ENCODE assay signal across 20 cellular contexts in genomic region chr16:17228048-17228707, GRCh38.
DNase-seq lines count a peak whose midpoint lies in the region; ATAC-seq, FAIRE-seq and TF ChIP-seq lines count a peak whose summit lies in the region.
"Had no signal": no experiment of that assay in that cellular context is flagged by ENCODE, and none has a peak within 500 bp of the region (broad histone marks: within the 10 kb centered on the region; RNA-seq: fewer than 3 reads in every experiment).

No MANE protein-coding gene starts in this region.

- no peak for TF ChIP-seq POLR2A in GM12892 (IDR thresholded peaks at IDR 0.05; ENCODE audit: low read depth, low read length)

- H3K4me1 ChIP-seq in RWPE2 (ENCODE audit: insufficient read depth, poor library complexity, severe bottlenecking) (peaks cover 13% of the 10 kb centered on the region), endodermal cell (ENCODE audit: control insufficient read depth, insufficient read depth, low read length) (no peaks in the 10 kb centered on the region)
- H3K4me1 ChIP-seq in effector memory CD4-positive, alpha-beta T cell (ENCODE audit: control insufficient read depth, insufficient read depth, low read length, poor library complexity, severe bottlenecking): no peaks in the 10 kb centered on the region

- DNase-seq in activated CD4-positive, alpha-beta T cell treated with anti-CD3 and anti-CD28 coated beads, Interleukin-2, amount 10 ng/mL, durations not matched to agents 24 days and 14 days: peak; percentile 41
- DNase-seq in activated CD4-positive, alpha-beta T cell treated with anti-CD3 and anti-CD28 coated beads, Interleukin-2, amount 50 U/mL, for 48 hours: no peak
- DNase-seq in RWPE2 (ENCODE audit: low spot score): no peak
- DNase-seq in endodermal cell: peak; percentile 52
- no peak for DNase-seq in GM12892 (ENCODE audit: insufficient read length)
- DNase-seq in effector memory CD4-positive, alpha-beta T cell: no peak
- DNase-seq: Calu3, GF-D8, NCI-H1417, NCI-H2081, NCI-H226, NCI-H69, PC-3 had no signal

- no peak for FAIRE-seq in GM12892 (lab: Jason Lieb, UNC)
- FAIRE-seq: A204.1 had no signal

- H3K36me3 ChIP-seq in RWPE2 (ENCODE audit: low read depth): no peaks in the 10 kb centered on the region; the same call in 1 of the 2 replicates
- H3K36me3 ChIP-seq in endodermal cell (ENCODE audit: control insufficient read depth, insufficient read depth, low read length): no peaks in the 10 kb centered on the region
- H3K36me3 ChIP-seq in effector memory CD4-positive, alpha-beta T cell (ENCODE audit: control insufficient read depth, insufficient read depth, low read length): no peaks in the 10 kb centered on the region

- no peak for ATAC-seq in RWPE2 (ENCODE audit: low read depth)
- ATAC-seq in HG03378 (IDR thresholded peaks at IDR 0.05; ENCODE audit: unreplicated experiment): no peak
- no peak for ATAC-seq in GM21528 (IDR thresholded peaks at IDR 0.05; ENCODE audit: low FRiP score, unreplicated experiment)
- ATAC-seq: PC-3 had no signal

- H3K27ac Mint-ChIP-seq in activated CD4-positive, alpha-beta T cell treated with anti-CD3 and anti-CD28 coated beads, Interleukin-2, amount 10 ng/mL, durations not matched to agents 24 days and 14 days: no peak overlapping the region
- H3K27ac Mint-ChIP-seq in endodermal cell: no peak overlapping the region
- H3K27ac Mint-ChIP-seq: CD14-positive monocyte had no signal

- H3K27ac ChIP-seq in RWPE2 (ENCODE audit: poor library complexity, severe bottlenecking) (peak overlapping the region; percentile 2), endodermal cell (ENCODE audit: low read depth, low read length) (no peak overlapping the region)
- no peak overlapping the region for H3K27ac ChIP-seq in effector memory CD4-positive, alpha-beta T cell (ENCODE audit: insufficient read depth, low read length, poor library complexity, severe bottlenecking)
- H3K27ac ChIP-seq: SK-N-MC had no signal

- H3K27me3 Mint-ChIP-seq in activated CD4-positive, alpha-beta T cell treated with anti-CD3 and anti-CD28 coated beads, Interleukin-2, amount 10 ng/mL, durations not matched to agents 24 days and 14 days: no peaks in the 10 kb centered on the region
- H3K27me3 Mint-ChIP-seq in endodermal cell (ENCODE audit: insufficient read depth): no peaks in the 10 kb centered on the region

- no peaks in the 10 kb centered on the region for H3K9me3 Mint-ChIP-seq in activated CD4-positive, alpha-beta T cell treated with anti-CD3 and anti-CD28 coated beads, Interleukin-2, amount 10 ng/mL, durations not matched to agents 24 days and 14 days
- no peaks in the 10 kb centered on the region for H3K9me3 Mint-ChIP-seq in endodermal cell
- H3K9me3 Mint-ChIP-seq: GM23338 had no signal

- peaks cover 16% of the 10 kb centered on the region for H3K4me1 Mint-ChIP-seq in activated CD4-positive, alpha-beta T cell treated with anti-CD3 and anti-CD28 coated beads, Interleukin-2, amount 10 ng/mL, durations not matched to agents 24 days and 14 days
- peaks cover 15% of the 10 kb centered on the region for H3K4me1 Mint-ChIP-seq in endodermal cell

- no peak overlapping the region for H3K9ac ChIP-seq in endodermal cell (ENCODE audit: extremely low read depth, low read length, poor library complexity, severe bottlenecking)
- H3K9ac ChIP-seq: KMS-11 had no signal

- peaks cover 15% of the 10 kb centered on the region for H3K36me3 Mint-ChIP-seq in activated CD4-positive, alpha-beta T cell treated with anti-CD3 and anti-CD28 coated beads, Interleukin-2, amount 10 ng/mL, durations not matched to agents 24 days and 14 days (ENCODE audit: low read depth)
- peaks cover 6% of the 10 kb centered on the region for H3K36me3 Mint-ChIP-seq in endodermal cell (ENCODE audit: low read depth)

- WGBS in endodermal cell (ENCODE audit: insufficient coverage in 1 of 2, insufficient read length in 1 of 2), 2 experiments: 84 to 90% methylated on average over 6 to 7 of the region's 7 CpGs

- H3K4me3 ChIP-seq in RWPE2 (ENCODE audit: severe bottlenecking) (no peak overlapping the region), endodermal cell (ENCODE audit: low read length) (no peak overlapping the region)
- H3K4me3 ChIP-seq in effector memory CD4-positive, alpha-beta T cell (ENCODE audit: insufficient read depth, low read depth, low read length, poor library complexity, severe bottlenecking): no peak overlapping the region
- H3K4me3 ChIP-seq: GM23338, SK-N-MC had no signal

- no peak overlapping the region for H3K4me3 Mint-ChIP-seq in activated CD4-positive, alpha-beta T cell treated with anti-CD3 and anti-CD28 coated beads, Interleukin-2, amount 10 ng/mL, durations not matched to agents 24 days and 14 days
- H3K4me3 Mint-ChIP-seq in endodermal cell: no peak overlapping the region
- H3K4me3 Mint-ChIP-seq: CD14-positive monocyte, GM23338 had no signal

- H3K9me3 ChIP-seq in RWPE2 (ENCODE audit: severe bottlenecking) (no peaks in the 10 kb centered on the region), endodermal cell (ENCODE audit: control insufficient read depth, low read length) (no peaks in the 10 kb centered on the region)
- H3K9me3 ChIP-seq in effector memory CD4-positive, alpha-beta T cell (ENCODE audit: control insufficient read depth, low read length): no peaks in the 10 kb centered on the region

- H3K27me3 ChIP-seq in RWPE2 (ENCODE audit: insufficient read depth, poor library complexity, severe bottlenecking): no peaks in the 10 kb centered on the region
- H3K27me3 ChIP-seq in endodermal cell (ENCODE audit: control insufficient read depth, insufficient read depth, low read length, poor library complexity, severe bottlenecking): no peaks in the 10 kb centered on the region
- H3K27me3 ChIP-seq in effector memory CD4-positive, alpha-beta T cell (replicated peaks; ENCODE audit: control insufficient read depth, insufficient read depth, low read length, poor library complexity, severe bottlenecking): no peaks in the 10 kb centered on the region

- intact Hi-C loops in activated CD4-positive, alpha-beta T cell treated with anti-CD3 and anti-CD28 coated beads, Interleukin-2, amount 10 ng/mL, durations not matched to agents 24 days and 14 days (cut with micrococcal nuclease): no loop called here

- TF ChIP-seq CTCF in RWPE2 (IDR thresholded peaks at IDR 0.05; ENCODE audit: poor library complexity, severe bottlenecking) (no peak), endodermal cell (conservative IDR thresholded peaks at IDR 0.05) (no peak)

Comparison
In these comparisons a context has a peak if more than half of its experiments do, and no peak if none do; other contexts are left out.
1. DNase-seq: peak in activated CD4-positive, alpha-beta T cell treated with anti-CD3 and anti-CD28 coated beads, Interleukin-2, amount 10 ng/mL, durations not matched to agents 24 days and 14 days (single experiment) and endodermal cell (single experiment); none in activated CD4-positive, alpha-beta T cell treated with anti-CD3 and anti-CD28 coated beads, Interleukin-2, amount 50 U/mL, for 48 hours (0 of 2), RWPE2 (single experiment), GM12892 (single experiment) and effector memory CD4-positive, alpha-beta T cell (0 of 3).